Comparison of ENCODE assay signal across 8 cellular contexts in genomic region chr2:176092270-176093144, GRCh38. TPM values are rescaled to one million over a fixed set of nuclear protein-coding genes. Genes with fewer than 3 reads are reported as not detected.
DNase-seq lines count a peak whose midpoint lies in the region; ATAC-seq lines count a peak whose summit lies in the region.

Gene HOXD13 (plus strand): TSS chr2:176092721. CDS start chr2:176092891, 170 bp downstream.

- H3K4me1 Mint-ChIP-seq in activated naive CD8-positive, alpha-beta T cell treated with anti-CD3 and anti-CD28 coated beads, Interleukin-2, amount 50 U/mL, for 24 hours = peaks cover 28% of the 10 kb centered on the region
- peaks cover 16 to 24% of the 10 kb centered on the region in 2 donors for H3K4me1 Mint-ChIP-seq in natural killer cell treated with Interleukin-12 subunit alpha and Interleukin-12 subunit beta and Interleukin-15 and Interleukin-18, amount 100 ng/mL, for 72 hours (ENCODE audit: low read depth in 2 of 2)

- peak within 1 kb of the TSS; percentile 50 for H3K4me3 Mint-ChIP-seq in activated naive CD8-positive, alpha-beta T cell treated with anti-CD3 and anti-CD28 coated beads, Interleukin-2, amount 50 U/mL, for 24 hours
- H3K4me3 Mint-ChIP-seq in natural killer cell treated with Interleukin-12 subunit alpha and Interleukin-12 subunit beta and Interleukin-15 and Interleukin-18, amount 100 ng/mL, for 72 hours = peak within 1 kb of the TSS; percentile 47

- peaks cover 90% of the 10 kb centered on the region for H3K27me3 Mint-ChIP-seq in activated naive CD8-positive, alpha-beta T cell treated with anti-CD3 and anti-CD28 coated beads, Interleukin-2, amount 50 U/mL, for 24 hours
- peaks cover 58 to 82% of the 10 kb centered on the region in 2 donors for H3K27me3 Mint-ChIP-seq in natural killer cell treated with Interleukin-12 subunit alpha and Interleukin-12 subunit beta and Interleukin-15 and Interleukin-18, amount 100 ng/mL, for 72 hours

- H3K9me3 Mint-ChIP-seq in activated naive CD8-positive, alpha-beta T cell treated with anti-CD3 and anti-CD28 coated beads, Interleukin-2, amount 50 U/mL, for 24 hours = no peaks in the 10 kb centered on the region
- H3K9me3 Mint-ChIP-seq in natural killer cell treated with Interleukin-12 subunit alpha and Interleukin-12 subunit beta and Interleukin-15 and Interleukin-18, amount 100 ng/mL, for 72 hours = no peaks in the 10 kb centered on the region

- no peak within 1 kb of the TSS for H3K9ac ChIP-seq in HUES6 (ENCODE audit: low read length)

- H3K27ac Mint-ChIP-seq in activated naive CD8-positive, alpha-beta T cell treated with anti-CD3 and anti-CD28 coated beads, Interleukin-2, amount 50 U/mL, for 24 hours = peak within 1 kb of the TSS; percentile 65
- H3K27ac Mint-ChIP-seq in natural killer cell treated with Interleukin-12 subunit alpha and Interleukin-12 subunit beta and Interleukin-15 and Interleukin-18, amount 100 ng/mL, for 72 hours = no peak within 1 kb of the TSS

- no peaks in the 10 kb centered on the region for H3K9me3 ChIP-seq in HUES6 (ENCODE audit: control insufficient read depth, insufficient read depth, low read depth, low read length)

- ATAC-seq in activated naive CD8-positive, alpha-beta T cell treated with anti-CD3 and anti-CD28 coated beads, Interleukin-2, amount 50 U/mL, for 24 hours = no peak
- peak in 1 of 2 donors; percentile 52 for ATAC-seq in natural killer cell treated with Interleukin-12 subunit alpha and Interleukin-12 subunit beta and Interleukin-15 and Interleukin-18, amount 100 ng/mL, for 72 hours
- ATAC-seq in GM21576 (IDR thresholded peaks at IDR 0.05; ENCODE audit: unreplicated experiment) (no peak), HG03571 (IDR thresholded peaks at IDR 0.05; ENCODE audit: unreplicated experiment) (no peak)

- H3K36me3 ChIP-seq in HUES6 (ENCODE audit: control insufficient read depth, insufficient read depth, low read length) = no peaks in the 10 kb centered on the region

- peaks cover 2% of the 10 kb centered on the region for H3K36me3 Mint-ChIP-seq in activated naive CD8-positive, alpha-beta T cell treated with anti-CD3 and anti-CD28 coated beads, Interleukin-2, amount 50 U/mL, for 24 hours (ENCODE audit: low read depth)
- H3K36me3 Mint-ChIP-seq in natural killer cell treated with Interleukin-12 subunit alpha and Interleukin-12 subunit beta and Interleukin-15 and Interleukin-18, amount 100 ng/mL, for 72 hours = no peaks in the 10 kb centered on the region

- peaks cover 100% of the 10 kb centered on the region for H3K27me3 ChIP-seq in HUES6 (ENCODE audit: control insufficient read depth, insufficient read depth, low read length)

- H3K4me1 ChIP-seq in HUES6 (ENCODE audit: control insufficient read depth, insufficient read depth, low read length) = peaks cover 30% of the 10 kb centered on the region

- peak within 1 kb of the TSS; percentile 48 for H3K4me3 ChIP-seq in HUES6 (ENCODE audit: low read depth, low read length)

- no peak within 1 kb of the TSS for H3K27ac ChIP-seq in HUES6 (ENCODE audit: low read depth, low read length)

- DNase-seq in COLO668 (lab: John Stamatoyannopoulos, UW; ENCODE audit: unreplicated experiment) (peak; percentile 68), GF-D8 (lab: John Stamatoyannopoulos, UW) (no peak), DMS79 treated with DMSO at 0.1 percent for 48 hours (lab: John Stamatoyannopoulos, UW) (no peak)
- no peak for DNase-seq in activated naive CD8-positive, alpha-beta T cell treated with anti-CD3 and anti-CD28 coated beads, Interleukin-2, amount 50 U/mL, for 24 hours
- DNase-seq in natural killer cell treated with Interleukin-12 subunit alpha and Interleukin-12 subunit beta and Interleukin-15 and Interleukin-18, amount 100 ng/mL, for 72 hours (ENCODE audit: low spot score) = no peak

RNA-seq across cellular contexts. Expression of gene HOXD13, which starts in this region (rescaled TPM):
- not detected for total RNA-seq in natural killer cell treated with Interleukin-12 subunit alpha and Interleukin-12 subunit beta and Interleukin-15 and Interleukin-18, amount 100 ng/mL, for 72 hours
